In genomic region chr3:30638685-30639412, GRCh38 we compare ENCODE assay signal across 11 cellular contexts. TPM values are rescaled to one million over a fixed set of nuclear protein-coding genes. Genes with fewer than 3 reads are reported as not detected.
DNase-seq lines count a peak whose midpoint lies in the region; FAIRE-seq and TF ChIP-seq lines count a peak whose summit lies in the region.
"Had no signal": no experiment of that assay in that cellular context is flagged by ENCODE, and none has a peak within 500 bp of the region (broad histone marks: within the 10 kb centered on the region; RNA-seq: fewer than 3 reads in every experiment).

No MANE protein-coding gene starts in this region.

- H3K27me3 ChIP-seq in mesenchymal stem cell (ENCODE audit: control insufficient read depth in 1 of 2, insufficient read depth in 1 of 2, low read length in 2 of 2), result no peaks in the 10 kb centered on the region
- H3K27me3 ChIP-seq: SJSA1 had no signal

- H3K4me1 ChIP-seq in mesenchymal stem cell (ENCODE audit: control insufficient read depth, insufficient read depth, low read depth, low read length), result peaks cover 2% of the 10 kb centered on the region
- H3K4me1 ChIP-seq: SJSA1 had no signal

- H2BK120ac ChIP-seq in mesenchymal stem cell (ENCODE audit: low read depth, low read length), result no peak overlapping the region

- peaks cover 66% of the 10 kb centered on the region for H3K4me1 Mint-ChIP-seq in dendritic cell treated with granulocyte-macrophage colony-stimulating factor and Interleukin-4, amounts not matched to agents 40 ng/mL and 50 ng/mL, for 4 days (ENCODE audit: low read depth)
- peaks cover 11% of the 10 kb centered on the region for H3K4me1 Mint-ChIP-seq in progenitor cell of endocrine pancreas (ENCODE audit: low read depth)

- DNase-seq in GM12892 (ENCODE audit: insufficient read length), result no peak
- peak; percentile 83 for DNase-seq in NCI-H69 (lab: John Stamatoyannopoulos, UW)
- DNase-seq in progenitor cell of endocrine pancreas (ENCODE audit: low spot score, unreplicated experiment), result no peak
- DNase-seq in GM13976 (ENCODE audit: low spot score), result no peak
- no peak for DNase-seq in iPS-NIHi7 (ENCODE audit: extremely low spot score)
- DNase-seq in mesenchymal stem cell, result no peak
- DNase-seq: activated CD8-positive, alpha-beta memory T cell treated with anti-CD3 and anti-CD28 coated beads for 24 hours had no signal

- H3K27me3 Mint-ChIP-seq in dendritic cell treated with granulocyte-macrophage colony-stimulating factor and Interleukin-4, amounts not matched to agents 40 ng/mL and 50 ng/mL, for 4 days, result no peaks in the 10 kb centered on the region
- no peaks in the 10 kb centered on the region for H3K27me3 Mint-ChIP-seq in progenitor cell of endocrine pancreas

- H2AFZ ChIP-seq in mesenchymal stem cell (ENCODE audit: low read depth, low read length), result no peak overlapping the region

- H4K91ac ChIP-seq in mesenchymal stem cell (ENCODE audit: low read length), result no peak overlapping the region

- peak overlapping the region in 1 of 2 experiments; percentile 11 for H3K18ac ChIP-seq in mesenchymal stem cell (ENCODE audit: low read depth in 1 of 2, low read length in 2 of 2)

- TF ChIP-seq CTCF in progenitor cell of endocrine pancreas (IDR thresholded peaks at IDR 0.05; ENCODE audit: unreplicated experiment) (no peak), GM13976 (IDR thresholded peaks at IDR 0.05; ENCODE audit: borderline replicate concordance, control extremely low read depth, extremely low read depth, insufficient read depth, missing control alignments) (no peak)

- no peaks in the 10 kb centered on the region for H3K9me3 ChIP-seq in mesenchymal stem cell (ENCODE audit: control insufficient read depth, low read length)
- H3K9me3 ChIP-seq: SJSA1 had no signal

- in situ Hi-C loops in GM13976 (cut with MboI; ENCODE audit: low sequenced_read_pairs, unreplicated experiment), result no loop called here

- H3K27ac Mint-ChIP-seq in dendritic cell treated with granulocyte-macrophage colony-stimulating factor and Interleukin-4, amounts not matched to agents 40 ng/mL and 50 ng/mL, for 4 days, result peak overlapping the region; percentile 63
- peak overlapping the region; percentile 67 for H3K27ac Mint-ChIP-seq in progenitor cell of endocrine pancreas

- intact Hi-C loops in dendritic cell treated with granulocyte-macrophage colony-stimulating factor and Interleukin-4, amounts not matched to agents 40 ng/mL and 50 ng/mL, for 4 days (cut with micrococcal nuclease), result no loop called here

- WGBS in mesenchymal stem cell, result 99% methylated on average over 4 of the region's 4 CpGs

- TF ChIP-seq POLR2A in GM12892 (IDR thresholded peaks at IDR 0.05; ENCODE audit: low read depth, low read length), result no peak

- no peak overlapping the region for H4K8ac ChIP-seq in mesenchymal stem cell (ENCODE audit: low read length)

- H3K4me3 Mint-ChIP-seq in dendritic cell treated with granulocyte-macrophage colony-stimulating factor and Interleukin-4, amounts not matched to agents 40 ng/mL and 50 ng/mL, for 4 days, result no peak overlapping the region
- no peak overlapping the region for H3K4me3 Mint-ChIP-seq in progenitor cell of endocrine pancreas (ENCODE audit: low read depth)
- H3K4me3 Mint-ChIP-seq: brain had no signal

- H2BK5ac ChIP-seq in mesenchymal stem cell (ENCODE audit: low read depth, low read length, poor library complexity, severe bottlenecking), result no peak overlapping the region

- FAIRE-seq in GM12892 (lab: Jason Lieb, UNC), result peak; percentile 63

- H3K9ac ChIP-seq in mesenchymal stem cell (ENCODE audit: low read length), result no peak overlapping the region

- H3K36me3 ChIP-seq in mesenchymal stem cell (ENCODE audit: control insufficient read depth in 1 of 2, insufficient read depth in 2 of 2, low read depth in 1 of 2, low read length in 2 of 2), result peaks cover 3 to 67% of the 10 kb centered on the region in 2 experiments

- no peak overlapping the region for H3K27ac ChIP-seq in mesenchymal stem cell (ENCODE audit: low read length, poor library complexity, severe bottlenecking)
- H3K27ac ChIP-seq: epithelial cell of prostate, SJSA1 had no signal

- H3K14ac ChIP-seq in mesenchymal stem cell (ENCODE audit: low read length in 2 of 2), result no peak overlapping the region

- H3K23ac ChIP-seq in mesenchymal stem cell (ENCODE audit: low read length in 2 of 2), result no peak overlapping the region

- peaks cover 48% of the 10 kb centered on the region for H3K36me3 Mint-ChIP-seq in dendritic cell treated with granulocyte-macrophage colony-stimulating factor and Interleukin-4, amounts not matched to agents 40 ng/mL and 50 ng/mL, for 4 days (ENCODE audit: low read depth)
- peaks cover 11% of the 10 kb centered on the region for H3K36me3 Mint-ChIP-seq in progenitor cell of endocrine pancreas (ENCODE audit: insufficient read depth)
- H3K36me3 Mint-ChIP-seq: brain had no signal

- no peak overlapping the region for H3K4ac ChIP-seq in mesenchymal stem cell (ENCODE audit: low read depth in 1 of 2, low read length in 2 of 2)

- no peak overlapping the region for H3K4me2 ChIP-seq in mesenchymal stem cell (ENCODE audit: low read length, poor library complexity, severe bottlenecking)

- H3K79me1 ChIP-seq in mesenchymal stem cell (replicated peaks; ENCODE audit: low read length, poor library complexity, severe bottlenecking), result peaks cover 5% of the 10 kb centered on the region

- H3K9me3 Mint-ChIP-seq in dendritic cell treated with granulocyte-macrophage colony-stimulating factor and Interleukin-4, amounts not matched to agents 40 ng/mL and 50 ng/mL, for 4 days, result no peaks in the 10 kb centered on the region
- H3K9me3 Mint-ChIP-seq in progenitor cell of endocrine pancreas (ENCODE audit: low read depth), result no peaks in the 10 kb centered on the region

- no peak overlapping the region for H2AK5ac ChIP-seq in mesenchymal stem cell (ENCODE audit: low read length, severe bottlenecking)

- H3K4me3 ChIP-seq in mesenchymal stem cell (ENCODE audit: insufficient read depth in 1 of 2, low read depth in 1 of 2, low read length in 2 of 2), result no peak overlapping the region
- H3K4me3 ChIP-seq: SJSA1 had no signal

- no peak overlapping the region for H2BK15ac ChIP-seq in mesenchymal stem cell (ENCODE audit: low read depth, poor library complexity, severe bottlenecking)

- H2BK12ac ChIP-seq in mesenchymal stem cell (ENCODE audit: low read length in 2 of 2), result no peak overlapping the region

RNA-seq across cellular contexts. Expression of gene TGFBR2, which starts 32.4 kb away (rescaled TPM):
- 0.15 TPM for polyA plus RNA-seq in GM12892 (2012; ENCODE audit: missing spikeins)
- total RNA-seq in progenitor cell of endocrine pancreas, result 21.1 and 21.2 TPM in 2 replicates
- 195 TPM for polyA plus RNA-seq in mesenchymal stem cell (2013, experiment 1 of 2)
- polyA plus RNA-seq in mesenchymal stem cell (2013, experiment 2 of 2), result 202 TPM
